Comparison of ENCODE assay signal across 8 cellular contexts in the genomic region with DNA sequence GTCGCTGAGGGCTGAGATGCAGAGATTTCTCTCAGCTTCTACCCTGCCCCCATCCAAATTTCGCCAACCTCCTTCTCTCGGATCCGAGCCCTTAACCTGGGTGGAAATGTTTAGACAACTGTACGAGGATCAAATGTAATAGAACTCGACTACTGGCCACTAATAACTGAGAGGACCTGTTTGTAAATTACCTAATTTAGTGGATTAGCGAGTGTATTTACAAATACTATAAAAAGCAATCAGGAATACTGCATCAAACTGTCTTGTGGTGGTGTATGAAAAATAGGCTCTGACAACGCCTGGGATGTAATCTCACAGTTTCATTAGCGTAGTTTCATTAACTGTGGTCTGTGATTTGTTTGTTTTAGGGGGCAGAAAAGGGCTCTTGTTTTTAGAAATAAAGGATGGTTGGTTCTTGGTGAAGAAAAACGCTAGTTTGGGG. TPM values are rescaled to one million over a fixed set of nuclear protein-coding genes. Genes with fewer than 3 reads are reported as not detected.
DNase-seq lines count a peak whose midpoint lies in the region; ATAC-seq lines count a peak whose summit lies in the region.

No MANE protein-coding gene starts in this region.

- no peaks in the 10 kb centered on the region for H3K79me2 ChIP-seq in Karpas-422 (ENCODE audit: low read length)

- ATAC-seq in natural killer cell treated with Interleukin-12 subunit alpha and Interleukin-12 subunit beta and Interleukin-15 and Interleukin-18, amount 100 ng/mL, for 72 hours: no peak

- H3K9me2 ChIP-seq in Karpas-422 (replicated peaks; ENCODE audit: insufficient read depth, low read length): no peaks in the 10 kb centered on the region

- peak overlapping the region; percentile 80 to 88 (median 86) for H3K9ac ChIP-seq in BLaER1 treated with 17β-estradiol and CSF1 and Interleukin-3, amounts not matched to agents 10 nM and 100 nM
- H3K9ac ChIP-seq in Karpas-422 (ENCODE audit: low read length): peak overlapping the region; percentile 65; the same call in 1 of the 2 replicates
- H3K9ac ChIP-seq in duodenal mucosa (ENCODE audit: low read depth in 1 of 2, low read length in 2 of 2): peak overlapping the region; percentile 83 to 87

- no peaks in the 10 kb centered on the region for H3K36me3 Mint-ChIP-seq in natural killer cell treated with Interleukin-12 subunit alpha and Interleukin-12 subunit beta and Interleukin-15 and Interleukin-18, amount 100 ng/mL, for 72 hours

- DNase-seq in Karpas-422 (no peak), Kasumi-1 (lab: John Stamatoyannopoulos, UW) (no peak), KG1 (lab: John Stamatoyannopoulos, UW) (no peak), Ammon's horn (ENCODE audit: low spot score) (no peak), GF-D8 (lab: John Stamatoyannopoulos, UW) (no peak)
- DNase-seq in natural killer cell treated with Interleukin-12 subunit alpha and Interleukin-12 subunit beta and Interleukin-15 and Interleukin-18, amount 100 ng/mL, for 72 hours (ENCODE audit: low spot score): no peak

- no peaks in the 10 kb centered on the region for H3K36me3 ChIP-seq in BLaER1 treated with 17β-estradiol and CSF1 and Interleukin-3, amounts not matched to agents 10 nM and 100 nM
- H3K36me3 ChIP-seq in Karpas-422 (ENCODE audit: insufficient read depth, low read length) (no peaks in the 10 kb centered on the region), duodenal mucosa (ENCODE audit: control insufficient read depth in 1 of 2, insufficient read depth in 2 of 2, low read length in 2 of 2) (no peaks in the 10 kb centered on the region)

- peaks cover 0 to 26% (median 8%) of the 10 kb centered on the region in 11 experiments; a peak in 6 of 22 replicates for H4K20me1 ChIP-seq in BLaER1 treated with 17β-estradiol and CSF1 and Interleukin-3, amounts not matched to agents 10 nM and 100 nM
- 0 out of 2 replicates have a peak, but pooled peaks cover 5% of the 10 kb centered on the region for H4K20me1 ChIP-seq in Karpas-422 (ENCODE audit: insufficient read depth, low read depth, low read length)

- no peaks in the 10 kb centered on the region for H3K9me3 Mint-ChIP-seq in natural killer cell treated with Interleukin-12 subunit alpha and Interleukin-12 subunit beta and Interleukin-15 and Interleukin-18, amount 100 ng/mL, for 72 hours

- H2AFZ ChIP-seq in Karpas-422 (ENCODE audit: low read length): peak overlapping the region; percentile 52; the same call in 1 of the 2 replicates

- H3K4me3 Mint-ChIP-seq in natural killer cell treated with Interleukin-12 subunit alpha and Interleukin-12 subunit beta and Interleukin-15 and Interleukin-18, amount 100 ng/mL, for 72 hours: peak overlapping the region; percentile 96

- H3K27me3 ChIP-seq in BLaER1 treated with 17β-estradiol and CSF1 and Interleukin-3, amounts not matched to agents 10 nM and 100 nM: no peaks in the 10 kb centered on the region
- H3K27me3 ChIP-seq in Karpas-422 (ENCODE audit: low read length) (no peaks in the 10 kb centered on the region; the same call in 1 of the 2 replicates), duodenal mucosa (ENCODE audit: control insufficient read depth in 1 of 2, insufficient read depth in 2 of 2, low read length in 2 of 2) (no peaks in the 10 kb centered on the region)

- peaks cover 39 to 60% (median 55%) of the 10 kb centered on the region in 10 experiments for H3K4me1 ChIP-seq in BLaER1 treated with 17β-estradiol and CSF1 and Interleukin-3, amounts not matched to agents 10 nM and 100 nM
- H3K4me1 ChIP-seq in Karpas-422 (ENCODE audit: low read length) (peaks cover 18% of the 10 kb centered on the region), duodenal mucosa (ENCODE audit: control insufficient read depth in 1 of 2, insufficient read depth in 2 of 2, low read length in 2 of 2) (peaks cover 14 to 23% of the 10 kb centered on the region in 2 donors)

- no peaks in the 10 kb centered on the region for H3K9me3 ChIP-seq in BLaER1 treated with 17β-estradiol and CSF1 and Interleukin-3, amounts not matched to agents 10 nM and 100 nM (replicated peaks in 1 of 11)
- H3K9me3 ChIP-seq in Karpas-422 (ENCODE audit: low read length) (no peaks in the 10 kb centered on the region), duodenal mucosa (ENCODE audit: control insufficient read depth in 1 of 2, low read length in 2 of 2) (no peaks in the 10 kb centered on the region)

- peaks cover 15 to 25% of the 10 kb centered on the region in 2 donors for H3K27me3 Mint-ChIP-seq in natural killer cell treated with Interleukin-12 subunit alpha and Interleukin-12 subunit beta and Interleukin-15 and Interleukin-18, amount 100 ng/mL, for 72 hours

- peaks cover 17 to 21% of the 10 kb centered on the region in 2 donors for H3K4me1 Mint-ChIP-seq in natural killer cell treated with Interleukin-12 subunit alpha and Interleukin-12 subunit beta and Interleukin-15 and Interleukin-18, amount 100 ng/mL, for 72 hours (ENCODE audit: low read depth in 2 of 2)

- peak overlapping the region; percentile 84 to 99 (median 92) for H3K4me3 ChIP-seq in BLaER1 treated with 17β-estradiol and CSF1 and Interleukin-3, amounts not matched to agents 10 nM and 100 nM
- H3K4me3 ChIP-seq in Karpas-422 (ENCODE audit: low read length) (peak overlapping the region; percentile 79), duodenal mucosa (ENCODE audit: low read depth in 1 of 2, low read length in 2 of 2) (peak overlapping the region; percentile 89 to 92)

- H3K27ac Mint-ChIP-seq in natural killer cell treated with Interleukin-12 subunit alpha and Interleukin-12 subunit beta and Interleukin-15 and Interleukin-18, amount 100 ng/mL, for 72 hours: peak overlapping the region; percentile 55 to 62

- peak overlapping the region; percentile 79 to 96 (median 89) for H3K4me2 ChIP-seq in BLaER1 treated with 17β-estradiol and CSF1 and Interleukin-3, amounts not matched to agents 10 nM and 100 nM
- H3K4me2 ChIP-seq in Karpas-422 (ENCODE audit: low read depth, low read length, poor library complexity, severe bottlenecking): peak overlapping the region; percentile 78

- peak overlapping the region; percentile 59 to 88 (median 84); a peak in 20 of 22 replicates for H3K27ac ChIP-seq in BLaER1 treated with 17β-estradiol and CSF1 and Interleukin-3, amounts not matched to agents 10 nM and 100 nM
- H3K27ac ChIP-seq in Karpas-422 (ENCODE audit: low read length): no peak overlapping the region
- H3K27ac ChIP-seq in duodenal mucosa (ENCODE audit: low read depth, low read length): peak overlapping the region; percentile 68

RNA-seq across cellular contexts. Expression of a gene that starts 1.3 kb away (rescaled TPM):
- total RNA-seq in Karpas-422 (2014; rRNA removed; shearing (Covaris generic); ENCODE audit: low replicate concordance): 3.2 and 3.7 TPM in 2 replicates
- 1 to 10 TPM; 6.5 to 8.4 TPM for total RNA-seq in natural killer cell treated with Interleukin-12 subunit alpha and Interleukin-12 subunit beta and Interleukin-15 and Interleukin-18, amount 100 ng/mL, for 72 hours
